In the genomic region with DNA sequence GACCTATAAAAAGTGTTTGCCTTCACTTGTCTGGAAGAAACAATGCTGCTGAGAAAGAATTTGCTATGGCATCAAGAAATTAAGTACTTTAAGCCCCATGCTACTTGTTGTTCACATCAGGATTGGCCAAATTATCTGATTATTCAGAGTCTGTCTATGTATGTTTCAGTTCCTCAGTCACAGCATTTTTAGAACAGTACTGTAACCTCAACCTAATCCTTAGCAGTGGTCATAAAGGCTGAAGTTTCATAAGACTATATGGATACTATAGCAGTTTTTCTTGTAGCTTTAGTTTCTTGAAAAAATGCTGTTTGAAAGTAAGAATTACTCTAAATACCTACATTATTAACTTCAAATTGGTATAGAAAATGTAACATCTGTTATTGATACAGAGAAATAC, we compare ENCODE assay signal across 31 cellular contexts.
"Had no signal": no experiment of that assay in that cellular context is flagged by ENCODE, and none has a peak within 500 bp of the region (broad histone marks: within the 10 kb centered on the region; RNA-seq: fewer than 3 reads in every experiment).

No MANE protein-coding gene starts in this region.

- ATAC-seq: Panc1 had no signal

- H3K4me1 ChIP-seq: SJSA1 had no signal

- H3K9me3 ChIP-seq: SJSA1, SK-N-SH had no signal

- H3K36me3 ChIP-seq: SJSA1 had no signal

- H3K27ac ChIP-seq: PC-9, SJSA1 had no signal

- H3K4me3 ChIP-seq: PC-9, SJSA1 had no signal

- H2AFZ ChIP-seq: PC-9 had no signal

- H3K9ac ChIP-seq: SK-N-SH had no signal

- H3K4me2 ChIP-seq: PC-9, SK-N-SH had no signal

- DNase-seq: MM.1S, NCI-H1048, NCI-H1092 treated with DMSO at 0.1 percent for 48 hours, NCI-H1105 treated with DMSO at 0.1 percent for 48 hours, NCI-H1417, NCI-H1436, NCI-H146, NCI-H1694, NCI-H187, NCI-H1930, NCI-H2029 treated with DMSO at 0.1 percent for 48 hours, NCI-H2081 treated with DMSO at 0.1 percent for 48 hours, NCI-H2107, NCI-H2171, NCI-H226, NCI-H446 treated with DMSO at 0.1 percent for 48 hours, NCI-H510A, NCI-H524, NCI-H526, NCI-H69, NCI-H748 treated with DMSO at 0.1 percent for 48 hours, NCI-H82, PC-9, Right ventricle myocardium superior, RPMI8226, SHP77 treated with DMSO at 0.1 percent for 48 hours, SK-N-SH, SW 1271, T-helper 1 cell had no signal

- H3K9me2 ChIP-seq: SK-N-SH had no signal
